Comparison of ENCODE assay signal across 20 cellular contexts in the genomic region with DNA sequence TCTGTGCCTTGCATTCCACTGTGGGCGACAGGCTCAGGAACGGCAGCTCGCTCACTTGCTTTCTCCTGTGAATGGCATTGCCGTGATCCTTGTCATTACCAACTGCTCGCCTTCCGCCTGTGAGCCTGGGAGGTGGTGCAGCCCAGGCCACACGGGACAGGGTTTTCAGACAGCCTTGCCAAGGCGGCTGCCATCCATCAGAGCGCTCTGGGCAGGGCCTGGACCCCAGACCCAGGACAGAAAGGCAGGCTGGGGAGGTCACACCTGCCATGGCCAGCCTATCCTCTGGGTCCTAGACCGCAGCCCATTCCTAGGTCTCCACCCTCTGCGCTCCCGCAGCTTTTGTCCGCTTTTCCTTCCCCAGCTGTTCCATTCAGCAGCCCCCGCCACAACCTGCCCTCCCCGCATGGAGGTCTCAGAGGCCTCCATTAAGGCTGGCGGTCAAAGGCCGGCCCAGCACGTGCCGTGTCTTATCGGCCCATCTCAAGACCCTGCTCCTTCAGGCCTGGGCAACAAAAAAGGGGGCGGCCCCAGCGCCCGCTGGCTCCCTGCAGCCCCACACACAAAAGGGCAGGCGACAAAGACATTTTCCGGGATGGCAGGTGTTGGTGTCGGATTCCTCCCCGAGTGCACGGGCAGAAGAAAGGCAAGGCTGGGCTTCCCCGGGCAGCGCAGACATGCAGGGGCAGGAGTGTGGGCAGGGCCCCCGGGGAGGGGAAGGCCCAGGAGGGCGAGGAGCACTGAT. TPM values are rescaled to one million over a fixed set of nuclear protein-coding genes. Genes with fewer than 3 reads are reported as not detected.
DNase-seq lines count a peak whose midpoint lies in the region; ATAC-seq and TF ChIP-seq lines count a peak whose summit lies in the region.
"Had no signal": no experiment of that assay in that cellular context is flagged by ENCODE, and none has a peak within 500 bp of the region (broad histone marks: within the 10 kb centered on the region; RNA-seq: fewer than 3 reads in every experiment).

No MANE protein-coding gene starts in this region.

- no peaks in the 10 kb centered on the region for H3K4me1 Mint-ChIP-seq in endodermal cell
- H3K4me1 Mint-ChIP-seq: activated T-helper 17 cell treated with anti-CD3 and anti-CD28 coated beads, Interleukin-2, amount 50 U/mL, for 72 hours; CD4-positive, CD25-positive, alpha-beta regulatory T cell; central memory CD8-positive, alpha-beta T cell had no signal

- H3K36me3 Mint-ChIP-seq in endodermal cell (ENCODE audit: low read depth) = peaks cover 5% of the 10 kb centered on the region

- TF ChIP-seq POLR2A in erythroblast (IDR thresholded peaks at IDR 0.05; ENCODE audit: low read length) = no peak

- H3K4me3 ChIP-seq in endodermal cell (ENCODE audit: low read length) (no peak overlapping the region), lower lobe of right lung (no peak overlapping the region)
- H3K4me3 ChIP-seq: upper lobe of left lung had no signal

- H3K36me3 ChIP-seq in endodermal cell (ENCODE audit: control insufficient read depth, insufficient read depth, low read length) (no peaks in the 10 kb centered on the region), lower lobe of right lung (peaks cover 60% of the 10 kb centered on the region)

- H3K27me3 Mint-ChIP-seq in endodermal cell (ENCODE audit: insufficient read depth) = no peaks in the 10 kb centered on the region
- H3K27me3 Mint-ChIP-seq: activated T-helper 17 cell treated with anti-CD3 and anti-CD28 coated beads, Interleukin-2, amount 50 U/mL, for 72 hours; CD4-positive, CD25-positive, alpha-beta regulatory T cell; central memory CD8-positive, alpha-beta T cell had no signal

- H3K4me1 ChIP-seq in endodermal cell (ENCODE audit: control insufficient read depth, insufficient read depth, low read length) (no peaks in the 10 kb centered on the region), lower lobe of right lung (no peaks in the 10 kb centered on the region)
- H3K4me1 ChIP-seq: upper lobe of left lung had no signal

- H3K4me3 Mint-ChIP-seq in endodermal cell = no peak overlapping the region
- H3K4me3 Mint-ChIP-seq: activated T-helper 17 cell treated with anti-CD3 and anti-CD28 coated beads, Interleukin-2, amount 50 U/mL, for 72 hours; CD4-positive, CD25-positive, alpha-beta regulatory T cell; central memory CD8-positive, alpha-beta T cell; nephron had no signal

- whole genome bisulfite sequencing in endodermal cell (ENCODE audit: insufficient coverage in 1 of 2, insufficient read length in 1 of 2), 2 experiments = 85 to 89% methylated on average over 13 to 32 of the region's 32 CpGs

- intact Hi-C loops in lower lobe of right lung (cut with DNase I) = no loop called here

- H3K9ac ChIP-seq in endodermal cell (ENCODE audit: extremely low read depth, low read length, poor library complexity, severe bottlenecking) = no peak overlapping the region

- ATAC-seq in lower lobe of right lung = no peak
- ATAC-seq: activated CD4-positive, CD25-positive, alpha-beta regulatory T cell treated with anti-CD3 and anti-CD28 coated beads, Interleukin-2, amount 50 U/mL, for 24 hours; activated T-helper 17 cell treated with anti-CD3 and anti-CD28 coated beads, Interleukin-2, amount 50 U/mL, for 72 hours had no signal

- peak; percentile 66 for DNase-seq in COR-L47 (lab: John Stamatoyannopoulos, UW)
- peak; percentile 99 for DNase-seq in NCI-H1105 treated with DMSO at 0.1 percent for 48 hours (lab: John Stamatoyannopoulos, UW)
- peak; percentile 88 for DNase-seq in NCI-H345 (lab: John Stamatoyannopoulos, UW)
- no peak for DNase-seq in endodermal cell
- DNase-seq in lower lobe of right lung = no peak
- DNase-seq in erythroblast (lab: John Stamatoyannopoulos, UW) = no peak
- DNase-seq in stimulated activated CD4-positive, alpha-beta T cell treated with anti-CD3 and anti-CD28 coated beads, Interleukin-12 subunit alpha, Interleukin-12 subunit beta, amount 100 ng/mL, for 4 hours = no peak
- DNase-seq in activated CD8-positive, alpha-beta memory T cell treated with anti-CD3 and anti-CD28 coated beads, Interleukin-2, amount 50 U/mL, for 4 hours = no peak
- DNase-seq: CD4-positive, CD25-positive, alpha-beta regulatory T cell; hippocampal formation; mesendoderm; NCI-H524; stimulated activated naive CD4-positive, alpha-beta T cell treated with Interleukin-2 at 50 U/mL for 16 hours had no signal

- H3K27ac Mint-ChIP-seq in endodermal cell = no peak overlapping the region
- H3K27ac Mint-ChIP-seq: activated T-helper 17 cell treated with anti-CD3 and anti-CD28 coated beads, Interleukin-2, amount 50 U/mL, for 72 hours; CD4-positive, CD25-positive, alpha-beta regulatory T cell; nephron had no signal

- H3K9me3 ChIP-seq in endodermal cell (ENCODE audit: control insufficient read depth, low read length) (no peaks in the 10 kb centered on the region), lower lobe of right lung (no peaks in the 10 kb centered on the region)
- H3K9me3 ChIP-seq: upper lobe of left lung had no signal

- H3K9me3 Mint-ChIP-seq in endodermal cell = no peaks in the 10 kb centered on the region
- H3K9me3 Mint-ChIP-seq: activated T-helper 17 cell treated with anti-CD3 and anti-CD28 coated beads, Interleukin-2, amount 50 U/mL, for 72 hours; CD4-positive, CD25-positive, alpha-beta regulatory T cell; central memory CD8-positive, alpha-beta T cell; nephron had no signal

- H3K27me3 ChIP-seq in endodermal cell (ENCODE audit: control insufficient read depth, insufficient read depth, low read length, poor library complexity, severe bottlenecking) (no peaks in the 10 kb centered on the region), lower lobe of right lung (ENCODE audit: low read depth) (no peaks in the 10 kb centered on the region)
- H3K27me3 ChIP-seq: upper lobe of left lung had no signal

- H3K27ac ChIP-seq in endodermal cell (ENCODE audit: low read depth, low read length) (peak overlapping the region; percentile 81), lower lobe of right lung (no peak overlapping the region)
- H3K27ac ChIP-seq: upper lobe of left lung had no signal

- TF ChIP-seq CTCF in endodermal cell (conservative IDR thresholded peaks at IDR 0.05) = no peak
- TF ChIP-seq CTCF in lower lobe of right lung (IDR thresholded peaks at IDR 0.05) = no peak

RNA-seq across cellular contexts. Expression of a gene that starts 28.1 kb away (rescaled TPM):
- under 1 TPM; 0.35 to 0.73 TPM for total RNA-seq in endodermal cell
- 50.3 TPM for polyA plus RNA-seq in endodermal cell (2013, experiment 1 of 2)
- polyA plus RNA-seq in endodermal cell (2013, experiment 2 of 2) = 46.7 TPM
- not detected for total RNA-seq in lower lobe of right lung
- total RNA-seq: kidney epithelial cell, OCI-LY7, upper lobe of left lung had no signal
- polyA plus RNA-seq: CD4-positive, CD25-positive, alpha-beta regulatory T cell had no signal

Comparison
In these comparisons a context has a peak if more than half of its experiments do, and no peak if none do; other contexts are left out.
1. DNase-seq: peak in COR-L47 (single experiment), NCI-H1105 treated with DMSO at 0.1 percent for 48 hours (single experiment) and NCI-H345 (single experiment); none in endodermal cell (single experiment), lower lobe of right lung (single experiment), erythroblast (0 of 2), stimulated activated CD4-positive, alpha-beta T cell treated with anti-CD3 and anti-CD28 coated beads, Interleukin-12 subunit alpha, Interleukin-12 subunit beta, amount 100 ng/mL, for 4 hours (single experiment) and activated CD8-positive, alpha-beta memory T cell treated with anti-CD3 and anti-CD28 coated beads, Interleukin-2, amount 50 U/mL, for 4 hours (single experiment).